In the genomic region with DNA sequence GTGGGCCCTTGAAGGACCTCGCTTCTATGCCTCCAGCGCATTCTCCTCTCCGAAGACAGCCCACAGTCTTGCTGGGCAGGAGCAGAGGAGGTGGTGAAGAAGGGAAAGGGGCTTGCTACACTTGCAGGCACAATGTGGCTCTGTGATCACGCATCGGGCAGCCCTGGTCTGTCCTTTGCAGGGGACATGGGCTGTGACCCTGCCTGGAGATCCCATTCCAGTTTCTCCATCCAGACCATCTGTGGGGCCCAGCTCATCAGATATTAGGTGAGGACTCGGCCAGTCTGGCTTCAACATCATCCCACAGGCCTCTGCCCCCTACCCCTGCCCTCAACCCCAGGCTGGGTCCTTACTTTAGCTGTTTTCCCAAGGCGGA, we compare ENCODE assay signal across 1 cellular context.
TF ChIP-seq lines count a peak whose summit lies in the region.

No MANE protein-coding gene starts in this region.

TF ChIP-seq in H1, 55 proteins besides CTCF, POLR2A, EP300 and RAD21:
- no peak for TF ChIP-seq KDM4A (IDR thresholded peaks at IDR 0.05; ENCODE audit: low read depth, low read length, severe bottlenecking)
- TF ChIP-seq JUN (IDR thresholded peaks at IDR 0.05; ENCODE audit: low read depth, low read length) = no peak
- TF ChIP-seq JUND (IDR thresholded peaks at IDR 0.05; ENCODE audit: low read length) = no peak
- TF ChIP-seq YY1 (IDR thresholded peaks at IDR 0.05; ENCODE audit: low read depth, low read length) = no peak
- no peak for TF ChIP-seq MAFK (IDR thresholded peaks at IDR 0.05; ENCODE audit: low read depth, low read length)
- no peak for TF ChIP-seq RXRA (IDR thresholded peaks at IDR 0.05; ENCODE audit: insufficient read depth, low read depth, low read length)
- no peak for TF ChIP-seq CBX5 (IDR thresholded peaks at IDR 0.05; ENCODE audit: low read depth, low read length)
- TF ChIP-seq SP2 (IDR thresholded peaks at IDR 0.05; ENCODE audit: low read length) = no peak
- no peak for TF ChIP-seq TAF1 (IDR thresholded peaks at IDR 0.05; ENCODE audit: low read depth, low read length)
- no peak for TF ChIP-seq EZH2 (IDR thresholded peaks at IDR 0.05; ENCODE audit: low read depth, low read length, severe bottlenecking)
- no peak for TF ChIP-seq CBX8 (IDR thresholded peaks at IDR 0.05; ENCODE audit: borderline replicate concordance, low read depth, low read length)
- no peak for TF ChIP-seq RFX5 (IDR thresholded peaks at IDR 0.05; ENCODE audit: borderline replicate concordance, low read depth, low read length)
- TF ChIP-seq SP4 (IDR thresholded peaks at IDR 0.05; ENCODE audit: low read length) = no peak
- TF ChIP-seq SP1 (IDR thresholded peaks at IDR 0.05; ENCODE audit: low read depth, low read length) = no peak
- no peak for TF ChIP-seq SUZ12 (IDR thresholded peaks at IDR 0.05; ENCODE audit: low read length)
- TF ChIP-seq CTBP2 (IDR thresholded peaks at IDR 0.05; ENCODE audit: borderline replicate concordance, insufficient read depth, insufficient read length, low read length) = no peak
TF ChIP-seq in H1: peak in this region for 0.
